6 cellular contexts compared by ENCODE assay signal in the genomic region with DNA sequence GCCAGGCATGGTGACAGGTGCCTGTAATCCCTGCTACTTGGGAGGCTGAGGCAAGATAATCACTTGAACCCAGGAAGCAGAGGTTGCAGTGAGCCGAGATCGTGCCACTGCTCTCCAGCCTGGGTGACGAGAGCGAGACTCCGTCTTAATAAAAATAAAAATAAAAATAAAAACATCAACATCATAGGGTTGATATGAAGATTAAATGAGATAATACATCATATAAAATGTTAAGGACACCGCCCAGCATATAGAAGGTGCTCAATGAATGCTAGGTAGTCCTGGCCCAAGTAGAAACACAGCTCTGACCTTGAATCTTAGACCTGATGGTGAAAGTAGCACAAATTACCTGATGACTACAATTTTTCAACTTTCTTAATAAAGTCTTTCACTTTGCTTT.
"Had no signal": no experiment of that assay in that cellular context is flagged by ENCODE, and none has a peak within 500 bp of the region (broad histone marks: within the 10 kb centered on the region; RNA-seq: fewer than 3 reads in every experiment).

No MANE protein-coding gene starts in this region.

- H3K9ac ChIP-seq: KMS-11 had no signal

- H3K4me3 ChIP-seq: K562 had no signal

- H3K4me2 ChIP-seq: KMS-11 had no signal

- H3K27ac ChIP-seq: HL-60, KMS-11 had no signal

- DNase-seq: IMR-90, KBM-7, KG1 had no signal
